In the genomic region with DNA sequence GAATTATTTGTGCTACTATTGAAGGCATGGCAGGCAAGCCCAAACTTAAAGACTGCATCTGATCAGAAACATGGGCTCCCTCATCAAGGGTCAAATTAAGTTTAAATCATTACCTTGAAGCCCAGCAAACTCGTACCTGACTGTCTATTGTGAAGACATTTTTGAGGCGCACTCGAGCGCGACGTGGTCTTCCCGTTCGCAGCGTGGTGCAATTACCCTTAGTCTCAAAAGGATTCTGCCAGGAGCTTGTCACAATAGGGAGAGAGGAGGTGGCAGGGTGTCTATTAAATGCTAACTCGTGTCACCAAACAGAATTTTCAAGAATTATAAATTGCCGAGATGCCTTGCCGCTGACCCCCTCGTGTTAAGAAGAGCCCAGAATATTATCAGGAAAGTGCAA, we compare ENCODE assay signal across 25 cellular contexts.
"Had no signal": no experiment of that assay in that cellular context is flagged by ENCODE, and none has a peak within 500 bp of the region (broad histone marks: within the 10 kb centered on the region; RNA-seq: fewer than 3 reads in every experiment).

No MANE protein-coding gene starts in this region.

- H3K9me3 ChIP-seq: body of pancreas, colonic mucosa, left lung, lower lobe of right lung, ovary, thoracic aorta, vagina had no signal

- H3K4me3 ChIP-seq: body of pancreas, cardiac muscle cell, colonic mucosa, left lung, lower lobe of right lung, ovary, skin epidermis, thoracic aorta, vagina had no signal

- H3K36me3 ChIP-seq: cardiac muscle cell, colonic mucosa, left lung, lower lobe of right lung, ovary, thoracic aorta, vagina had no signal

- H3K27ac ChIP-seq: body of pancreas, cardiac muscle cell, colonic mucosa, epithelial cell of prostate, left lung, lower lobe of right lung, ovary, skin epidermis, thoracic aorta, vagina had no signal

- DNase-seq: activated CD4-positive, alpha-beta T cell treated with anti-CD3 and anti-CD28 coated beads for 36 hours; activated CD4-positive, alpha-beta T cell treated with anti-CD3 and anti-CD28 coated beads, Interleukin-2, amount 50 U/mL, for 4 hours; activated CD4-positive, CD25-positive, alpha-beta regulatory T cell; activated naive CD4-positive, alpha-beta T cell; activated T-cell treated with anti-CD3 and anti-CD28 coated beads for 4 hours; activated T-cell treated with anti-CD3 and anti-CD28 coated beads, Interleukin-2, amount 50 U/mL, for 72 hours; aorta; body of pancreas; cerebellar nuclear complex; colonic mucosa; effector CD8-positive, alpha-beta T cell; kidney glomerular epithelial cell; left lung; lower lobe of right lung; mesendoderm; natural killer cell; ovary; stimulated activated CD4-positive, alpha-beta T cell treated with anti-CD3 and anti-CD28 coated beads, Interleukin-12 subunit alpha, Interleukin-12 subunit beta, amount 100 ng/mL, for 4 hours; stimulated activated CD4-positive, alpha-beta T cell treated with anti-CD3 and anti-CD28 coated beads, Interleukin-4, amount 100 ng/mL, for 1 hour; trophoblast cell had no signal

- H3K27me3 ChIP-seq: body of pancreas, cardiac muscle cell, colonic mucosa, ovary, vagina had no signal
